In genomic region chr2:19158211-19158610, GRCh38 we compare ENCODE assay signal across 2 cellular contexts.
A peak's percentile ranks its signal among the peaks of the same experiment; 100 is the strongest.
TF ChIP-seq lines count a peak whose summit lies in the region.

No MANE protein-coding gene starts in this region.

TF ChIP-seq in IMR-90, 13 proteins besides CTCF, POLR2A, EP300 and RAD21 (continued from another document):
- TF ChIP-seq CHD1 (IDR thresholded peaks at IDR 0.05; ENCODE audit: low read depth, low read length), result no peak
- no peak for TF ChIP-seq MXI1 (IDR thresholded peaks at IDR 0.05; ENCODE audit: borderline replicate concordance, low read depth, low read length)
- TF ChIP-seq SMC3 (IDR thresholded peaks at IDR 0.05; ENCODE audit: low read depth, low read length), result no peak
- TF ChIP-seq RCOR1 (IDR thresholded peaks at IDR 0.05; ENCODE audit: insufficient replicate concordance, low read length), result no peak
- no peak for TF ChIP-seq CEBPB (IDR thresholded peaks at IDR 0.05; ENCODE audit: low read depth, low read length)
- TF ChIP-seq MAFK (IDR thresholded peaks at IDR 0.05; ENCODE audit: low read depth, low read length), result no peak
- no peak for TF ChIP-seq NFE2L2 (IDR thresholded peaks at IDR 0.05; ENCODE audit: low read depth, low read length)
- TF ChIP-seq BHLHE40 (IDR thresholded peaks at IDR 0.05; ENCODE audit: low read depth, low read length), result no peak
- TF ChIP-seq, protein P1, sequence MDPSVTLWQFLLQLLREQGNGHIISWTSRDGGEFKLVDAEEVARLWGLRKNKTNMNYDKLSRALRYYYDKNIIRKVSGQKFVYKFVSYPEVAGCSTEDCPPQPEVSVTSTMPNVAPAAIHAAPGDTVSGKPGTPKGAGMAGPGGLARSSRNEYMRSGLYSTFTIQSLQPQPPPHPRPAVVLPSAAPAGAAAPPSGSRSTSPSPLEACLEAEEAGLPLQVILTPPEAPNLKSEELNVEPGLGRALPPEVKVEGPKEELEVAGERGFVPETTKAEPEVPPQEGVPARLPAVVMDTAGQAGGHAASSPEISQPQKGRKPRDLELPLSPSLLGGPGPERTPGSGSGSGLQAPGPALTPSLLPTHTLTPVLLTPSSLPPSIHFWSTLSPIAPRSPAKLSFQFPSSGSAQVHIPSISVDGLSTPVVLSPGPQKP (IDR thresholded peaks at IDR 0.05; ENCODE audit: borderline replicate concordance, low read depth, low read length), result no peak
- TF ChIP-seq MAZ (IDR thresholded peaks at IDR 0.05; ENCODE audit: borderline replicate concordance, low read depth, low read length), result no peak
- TF ChIP-seq RFX5 (IDR thresholded peaks at IDR 0.05; ENCODE audit: low read depth, low read length), result no peak

TF ChIP-seq in SK-N-SH, 30 proteins besides CTCF, POLR2A, EP300 and RAD21 (continued from another document):
- no peak for TF ChIP-seq PBX3 (IDR thresholded peaks at IDR 0.05)
- peak; percentile 88; the same call in 1 of the 2 replicates for TF ChIP-seq RCOR1 (IDR thresholded peaks at IDR 0.05; ENCODE audit: low read length)
